ENCODE assay signal across 2 cellular contexts in genomic region chr11:36054628-36055027, GRCh38.
TF ChIP-seq lines count a peak whose summit lies in the region.

No MANE protein-coding gene starts in this region.

TF ChIP-seq in GM12891, 5 proteins besides CTCF, POLR2A, EP300 and RAD21:
- TF ChIP-seq PAX5 (IDR thresholded peaks at IDR 0.05; ENCODE audit: insufficient read depth, low read length, severe bottlenecking) = no peak
- TF ChIP-seq SPI1 (IDR thresholded peaks at IDR 0.05; ENCODE audit: low read depth, low read length) = no peak
- no peak for TF ChIP-seq POU2F2 (IDR thresholded peaks at IDR 0.05; ENCODE audit: low read depth, low read length)
- TF ChIP-seq TAF1 (IDR thresholded peaks at IDR 0.05; ENCODE audit: low read depth, low read length) = no peak
- TF ChIP-seq POLR2AphosphoS5 (IDR thresholded peaks at IDR 0.05; ENCODE audit: low read depth, low read length) = no peak
TF ChIP-seq in GM12891: peak in this region for 0.

TF ChIP-seq in IMR-90, 13 proteins besides CTCF, POLR2A, EP300 and RAD21:
- no peak for TF ChIP-seq USF2 (IDR thresholded peaks at IDR 0.05; ENCODE audit: low read depth, low read length)
- no peak for TF ChIP-seq SMC3 (IDR thresholded peaks at IDR 0.05; ENCODE audit: low read depth, low read length)
- TF ChIP-seq RFX5 (IDR thresholded peaks at IDR 0.05; ENCODE audit: low read depth, low read length) = no peak
- TF ChIP-seq MAZ (IDR thresholded peaks at IDR 0.05; ENCODE audit: borderline replicate concordance, low read depth, low read length) = no peak
- TF ChIP-seq ELK1 (IDR thresholded peaks at IDR 0.05; ENCODE audit: borderline replicate concordance, low read depth, low read length) = no peak
- TF ChIP-seq RCOR1 (IDR thresholded peaks at IDR 0.05; ENCODE audit: insufficient replicate concordance, low read length) = no peak
- no peak for TF ChIP-seq MXI1 (IDR thresholded peaks at IDR 0.05; ENCODE audit: borderline replicate concordance, low read depth, low read length)
- TF ChIP-seq CHD1 (IDR thresholded peaks at IDR 0.05; ENCODE audit: low read depth, low read length) = no peak
- no peak for TF ChIP-seq CEBPB (IDR thresholded peaks at IDR 0.05; ENCODE audit: low read depth, low read length)
- no peak for TF ChIP-seq NFE2L2 (IDR thresholded peaks at IDR 0.05; ENCODE audit: low read depth, low read length)
- TF ChIP-seq MAFK (IDR thresholded peaks at IDR 0.05; ENCODE audit: low read depth, low read length) = no peak
- TF ChIP-seq FOS (IDR thresholded peaks at IDR 0.05; ENCODE audit: low read depth, low read length) = no peak
- TF ChIP-seq BHLHE40 (IDR thresholded peaks at IDR 0.05; ENCODE audit: low read depth, low read length) = no peak
